ENCODE assay signal across 39 cellular contexts in genomic region chr10:12790270-12790669, GRCh38.
"Had no signal": no experiment of that assay in that cellular context is flagged by ENCODE, and none has a peak within 500 bp of the region (broad histone marks: within the 10 kb centered on the region; RNA-seq: fewer than 3 reads in every experiment).

No MANE protein-coding gene starts in this region.

- H3K9me3 ChIP-seq: body of pancreas, breast epithelium had no signal

- H3K27me3 ChIP-seq: body of pancreas, brain microvascular endothelial cell, breast epithelium had no signal

- H3K27ac Mint-ChIP-seq: activated CD4-positive, alpha-beta memory T cell treated with anti-CD3 and anti-CD28 coated beads, Interleukin-2, amount 10 ng/mL, durations not matched to agents 7 days and 5 days; activated CD4-positive, alpha-beta T cell treated with anti-CD3 and anti-CD28 coated beads, Interleukin-2, amount 10 ng/mL, durations not matched to agents 24 days and 14 days; activated CD8-positive, alpha-beta memory T cell treated with anti-CD3 and anti-CD28 coated beads, Interleukin-2, amount 10 ng/mL, durations not matched to agents 7 days and 5 days; activated CD8-positive, alpha-beta T cell treated with anti-CD3 and anti-CD28 coated beads, Interleukin-2, amount 10 ng/mL, durations not matched to agents 7 days and 5 days; activated naive CD4-positive, alpha-beta T cell treated with anti-CD3 and anti-CD28 coated beads, Interleukin-2, amount 10 ng/mL, durations not matched to agents 7 days and 5 days; activated naive CD4-positive, alpha-beta T cell treated with anti-CD3 and anti-CD28 coated beads, Interleukin-2, amount 50 U/mL, for 24 hours; activated naive CD8-positive, alpha-beta T cell; activated naive CD8-positive, alpha-beta T cell treated with anti-CD3 and anti-CD28 coated beads, Interleukin-2, amount 10 ng/mL, durations not matched to agents 7 days and 5 days; activated naive CD8-positive, alpha-beta T cell treated with anti-CD3 and anti-CD28 coated beads, Interleukin-2, amount 50 U/mL, for 24 hours; activated T-cell treated with anti-CD3 and anti-CD28 coated beads, Interleukin-2, amount 50 U/mL, for 24 hours; activated T-helper 2 cell treated with anti-CD3 and anti-CD28 coated beads, Interferon-gamma antibody, Interleukin-2, Interleukin-4, amounts not matched to agents 10 μg/mL and 5 μg/mL and 100 μg/mL, durations not matched to agents 14 hours and 24 hours and 36 hours; T-helper 1 cell treated with Interleukin-12 subunit alpha and Interleukin-12 subunit beta and Interleukin-4 antibody, amounts not matched to agents 30 μg/mL and 1 μg/mL, for 36 hours; T-helper 2 cell treated with Interferon-gamma antibody and Interleukin-4, amounts not matched to agents 5 μg/mL and 100 μg/mL, for 36 hours; WTC11 had no signal

- H3K4me1 Mint-ChIP-seq: activated CD4-positive, alpha-beta memory T cell treated with anti-CD3 and anti-CD28 coated beads, Interleukin-2, amount 10 ng/mL, durations not matched to agents 7 days and 5 days; activated CD4-positive, alpha-beta T cell treated with anti-CD3 and anti-CD28 coated beads, Interleukin-2, amount 10 ng/mL, durations not matched to agents 24 days and 14 days; activated CD8-positive, alpha-beta memory T cell treated with anti-CD3 and anti-CD28 coated beads, Interleukin-2, amount 10 ng/mL, durations not matched to agents 7 days and 5 days; activated naive CD4-positive, alpha-beta T cell treated with anti-CD3 and anti-CD28 coated beads, Interleukin-2, amount 10 ng/mL, durations not matched to agents 7 days and 5 days; activated naive CD4-positive, alpha-beta T cell treated with anti-CD3 and anti-CD28 coated beads, Interleukin-2, amount 50 U/mL, for 24 hours; activated naive CD8-positive, alpha-beta T cell treated with anti-CD3 and anti-CD28 coated beads, Interleukin-2, amount 10 ng/mL, durations not matched to agents 7 days and 5 days; activated naive CD8-positive, alpha-beta T cell treated with anti-CD3 and anti-CD28 coated beads, Interleukin-2, amount 50 U/mL, for 24 hours; WTC11 had no signal

- H3K4me3 Mint-ChIP-seq: activated CD4-positive, alpha-beta memory T cell treated with anti-CD3 and anti-CD28 coated beads, Interleukin-2, amount 10 ng/mL, durations not matched to agents 7 days and 5 days; activated CD4-positive, alpha-beta T cell treated with anti-CD3 and anti-CD28 coated beads, Interleukin-2, amount 10 ng/mL, durations not matched to agents 24 days and 14 days; activated CD8-positive, alpha-beta memory T cell treated with anti-CD3 and anti-CD28 coated beads, Interleukin-2, amount 10 ng/mL, durations not matched to agents 7 days and 5 days; activated CD8-positive, alpha-beta T cell treated with anti-CD3 and anti-CD28 coated beads, Interleukin-2, amount 10 ng/mL, durations not matched to agents 7 days and 5 days; activated naive CD4-positive, alpha-beta T cell treated with anti-CD3 and anti-CD28 coated beads, Interleukin-2, amount 10 ng/mL, durations not matched to agents 7 days and 5 days; activated naive CD4-positive, alpha-beta T cell treated with anti-CD3 and anti-CD28 coated beads, Interleukin-2, amount 50 U/mL, for 24 hours; activated naive CD8-positive, alpha-beta T cell; activated naive CD8-positive, alpha-beta T cell treated with anti-CD3 and anti-CD28 coated beads, Interleukin-2, amount 10 ng/mL, durations not matched to agents 7 days and 5 days; activated naive CD8-positive, alpha-beta T cell treated with anti-CD3 and anti-CD28 coated beads, Interleukin-2, amount 50 U/mL, for 24 hours; activated T-cell treated with anti-CD3 and anti-CD28 coated beads, Interleukin-2, amount 50 U/mL, for 24 hours; T-helper 1 cell treated with Interleukin-12 subunit alpha and Interleukin-12 subunit beta and Interleukin-4 antibody, amounts not matched to agents 30 μg/mL and 1 μg/mL, for 36 hours; T-helper 2 cell treated with Interferon-gamma antibody and Interleukin-4, amounts not matched to agents 5 μg/mL and 100 μg/mL, for 36 hours; WTC11 had no signal

- H3K27ac ChIP-seq: body of pancreas, brain microvascular endothelial cell, breast epithelium, VCaP had no signal

- H3K36me3 Mint-ChIP-seq: activated CD8-positive, alpha-beta memory T cell treated with anti-CD3 and anti-CD28 coated beads, Interleukin-2, amount 10 ng/mL, durations not matched to agents 7 days and 5 days; activated naive CD4-positive, alpha-beta T cell treated with anti-CD3 and anti-CD28 coated beads, Interleukin-2, amount 10 ng/mL, durations not matched to agents 7 days and 5 days; activated naive CD8-positive, alpha-beta T cell treated with anti-CD3 and anti-CD28 coated beads, Interleukin-2, amount 10 ng/mL, durations not matched to agents 7 days and 5 days had no signal

- H3K9me3 Mint-ChIP-seq: activated CD4-positive, alpha-beta memory T cell treated with anti-CD3 and anti-CD28 coated beads, Interleukin-2, amount 10 ng/mL, durations not matched to agents 7 days and 5 days; activated CD4-positive, alpha-beta T cell treated with anti-CD3 and anti-CD28 coated beads, Interleukin-2, amount 10 ng/mL, durations not matched to agents 24 days and 14 days; activated naive CD4-positive, alpha-beta T cell treated with anti-CD3 and anti-CD28 coated beads, Interleukin-2, amount 10 ng/mL, durations not matched to agents 7 days and 5 days; activated naive CD4-positive, alpha-beta T cell treated with anti-CD3 and anti-CD28 coated beads, Interleukin-2, amount 50 U/mL, for 24 hours; activated naive CD8-positive, alpha-beta T cell treated with anti-CD3 and anti-CD28 coated beads, Interleukin-2, amount 50 U/mL, for 24 hours; activated T-cell treated with anti-CD3 and anti-CD28 coated beads, Interleukin-2, amount 50 U/mL, for 24 hours; activated T-helper 2 cell treated with anti-CD3 and anti-CD28 coated beads, Interferon-gamma antibody, Interleukin-2, Interleukin-4, amounts not matched to agents 10 μg/mL and 5 μg/mL and 100 μg/mL, durations not matched to agents 14 hours and 24 hours and 36 hours; T-helper 1 cell treated with Interleukin-12 subunit alpha and Interleukin-12 subunit beta and Interleukin-4 antibody, amounts not matched to agents 30 μg/mL and 1 μg/mL, for 36 hours had no signal

- DNase-seq: activated CD4-positive, alpha-beta memory T cell treated with anti-CD3 and anti-CD28 coated beads, Interleukin-2, amount 10 ng/mL, durations not matched to agents 7 days and 5 days; activated CD4-positive, alpha-beta T cell treated with anti-CD3 and anti-CD28 coated beads for 1 hour; activated CD4-positive, alpha-beta T cell treated with anti-CD3 and anti-CD28 coated beads for 4 hours; activated CD4-positive, alpha-beta T cell treated with anti-CD3 and anti-CD28 coated beads, Interleukin-2, amount 10 ng/mL, durations not matched to agents 24 days and 14 days; activated CD4-positive, alpha-beta T cell treated with anti-CD3 and anti-CD28 coated beads, Interleukin-2, amount 50 U/mL, for 1 hour; activated CD4-positive, alpha-beta T cell treated with anti-CD3 and anti-CD28 coated beads, Interleukin-2, amount 50 U/mL, for 4 hours; activated CD4-positive, CD25-positive, alpha-beta regulatory T cell; activated CD8-positive, alpha-beta memory T cell treated with anti-CD3 and anti-CD28 coated beads for 24 hours; activated CD8-positive, alpha-beta memory T cell treated with anti-CD3 and anti-CD28 coated beads, Interleukin-2, amount 10 ng/mL, durations not matched to agents 7 days and 5 days; activated CD8-positive, alpha-beta memory T cell treated with anti-CD3 and anti-CD28 coated beads, Interleukin-2, amount 50 U/mL, for 48 hours; activated CD8-positive, alpha-beta T cell treated with anti-CD3 and anti-CD28 coated beads, Interleukin-2, amount 10 ng/mL, durations not matched to agents 7 days and 5 days; activated effector memory CD4-positive, alpha-beta T cell treated with Interleukin-2 at 50 U/mL for 16 hours; activated gamma-delta T cell; activated naive CD4-positive, alpha-beta T cell treated with anti-CD3 and anti-CD28 coated beads, Interleukin-2, amount 10 ng/mL, durations not matched to agents 7 days and 5 days; activated naive CD4-positive, alpha-beta T cell treated with Interleukin-2 at 50 U/mL for 16 hours; activated naive CD8-positive, alpha-beta T cell treated with anti-CD3 and anti-CD28 coated beads, Interleukin-2, amount 10 ng/mL, durations not matched to agents 7 days and 5 days; activated naive CD8-positive, alpha-beta T cell treated with anti-CD3 and anti-CD28 coated beads, Interleukin-2, amount 50 U/mL, for 24 hours; activated T-cell treated with anti-CD3 and anti-CD28 coated beads, Interleukin-2, amount 50 U/mL, for 24 hours; activated T-cell treated with anti-CD3 and anti-CD28 coated beads, Interleukin-2, amount 50 U/mL, for 48 hours; amygdala; aorta; body of pancreas; brain microvascular endothelial cell; central memory CD4-positive, alpha-beta T cell; SW 1271; T-helper 1 cell; T-helper 2 cell; T-helper 9 cell had no signal

- H3K4me1 ChIP-seq: body of pancreas, breast epithelium had no signal

- FAIRE-seq: astrocyte, TTC549 had no signal

- ATAC-seq: activated CD4-positive, CD25-positive, alpha-beta regulatory T cell treated with anti-CD3 and anti-CD28 coated beads, Interleukin-2, amount 50 U/mL, for 24 hours; activated CD8-positive, alpha-beta memory T cell treated with anti-CD3 and anti-CD28 coated beads, Interleukin-2, amount 10 ng/mL, durations not matched to agents 7 days and 5 days; activated CD8-positive, alpha-beta T cell treated with anti-CD3 and anti-CD28 coated beads, Interleukin-2, amount 10 ng/mL, durations not matched to agents 7 days and 5 days; activated naive CD8-positive, alpha-beta T cell treated with anti-CD3 and anti-CD28 coated beads, Interleukin-2, amount 50 U/mL, for 24 hours; body of pancreas; WTC11 had no signal

- H3K36me3 ChIP-seq: brain microvascular endothelial cell, breast epithelium had no signal

- H3K27me3 Mint-ChIP-seq: activated CD4-positive, alpha-beta memory T cell treated with anti-CD3 and anti-CD28 coated beads, Interleukin-2, amount 10 ng/mL, durations not matched to agents 7 days and 5 days; activated CD4-positive, alpha-beta T cell treated with anti-CD3 and anti-CD28 coated beads, Interleukin-2, amount 10 ng/mL, durations not matched to agents 24 days and 14 days; activated CD8-positive, alpha-beta memory T cell treated with anti-CD3 and anti-CD28 coated beads, Interleukin-2, amount 10 ng/mL, durations not matched to agents 7 days and 5 days; activated naive CD4-positive, alpha-beta T cell treated with anti-CD3 and anti-CD28 coated beads, Interleukin-2, amount 10 ng/mL, durations not matched to agents 7 days and 5 days; activated naive CD4-positive, alpha-beta T cell treated with anti-CD3 and anti-CD28 coated beads, Interleukin-2, amount 50 U/mL, for 24 hours; activated naive CD8-positive, alpha-beta T cell; activated naive CD8-positive, alpha-beta T cell treated with anti-CD3 and anti-CD28 coated beads, Interleukin-2, amount 10 ng/mL, durations not matched to agents 7 days and 5 days; activated naive CD8-positive, alpha-beta T cell treated with anti-CD3 and anti-CD28 coated beads, Interleukin-2, amount 50 U/mL, for 24 hours; activated T-cell treated with anti-CD3 and anti-CD28 coated beads, Interleukin-2, amount 50 U/mL, for 24 hours had no signal

- H3K4me3 ChIP-seq: body of pancreas, breast epithelium had no signal
